ENCODE assay signal across 19 cellular contexts in genomic region chr6:84696181-84696580, GRCh38.
"Had no signal": no experiment of that assay in that cellular context is flagged by ENCODE, and none has a peak within 500 bp of the region (broad histone marks: within the 10 kb centered on the region; RNA-seq: fewer than 3 reads in every experiment).

No MANE protein-coding gene starts in this region.

- DNase-seq: cortex of kidney; dorsolateral prefrontal cortex; effector CD8-positive, alpha-beta T cell; heart left ventricle; hippocampal formation; kidney glomerular epithelial cell; mucosa of descending colon; natural killer cell; nucleus accumbens; ovary; right cardiac atrium; stimulated activated CD4-positive, alpha-beta T cell treated with anti-CD3 and anti-CD28 coated beads, Interleukin-4, amount 100 ng/mL, for 1 hour; stimulated activated CD8-positive, alpha-beta memory T cell treated with anti-CD3 and anti-CD28 coated beads, Interleukin-4, amount 100 ng/mL, for 48 hours; stimulated activated naive CD8-positive, alpha-beta T cell treated with anti-CD3 and anti-CD28 coated beads, Interleukin-15, Interleukin-2, amounts not matched to agents 100 U/mL and 50 U/mL, for 24 hours; thyroid gland; uterus had no signal

- FAIRE-seq: frontal cortex, islet of Langerhans had no signal

- ATAC-seq: heart left ventricle; mucosa of descending colon; natural killer cell; right cardiac atrium; stimulated activated effector memory CD8-positive, alpha-beta T cell treated with anti-CD3 and anti-CD28 coated beads, Interleukin-12 subunit alpha, Interleukin-12 subunit beta, amount 100 ng/mL, for 72 hours; stimulated activated naive CD8-positive, alpha-beta T cell treated with anti-CD3 and anti-CD28 coated beads, Interleukin-15, Interleukin-2, amounts not matched to agents 100 U/mL and 50 U/mL, for 24 hours had no signal
